In genomic region chr13:30873519-30873918, GRCh38 we compare ENCODE assay signal across 13 cellular contexts. TPM values are rescaled to one million over a fixed set of nuclear protein-coding genes. Genes with fewer than 3 reads are reported as not detected.
DNase-seq lines count a peak whose midpoint lies in the region; ATAC-seq and TF ChIP-seq lines count a peak whose summit lies in the region.
"Had no signal": no experiment of that assay in that cellular context is flagged by ENCODE, and none has a peak within 500 bp of the region (broad histone marks: within the 10 kb centered on the region; RNA-seq: fewer than 3 reads in every experiment).

No MANE protein-coding gene starts in this region.

- H3K4me1 Mint-ChIP-seq in neural crest cell, result peaks cover 69% of the 10 kb centered on the region
- peaks cover 9% of the 10 kb centered on the region for H3K4me1 Mint-ChIP-seq in T-helper 2 cell treated with Interferon-gamma antibody and Interleukin-4, amounts not matched to agents 5 μg/mL and 100 μg/mL, for 36 hours (ENCODE audit: low read depth)
- H3K4me1 Mint-ChIP-seq: activated naive CD8-positive, alpha-beta T cell treated with anti-CD3 and anti-CD28 coated beads, Interleukin-2, amount 10 ng/mL, durations not matched to agents 7 days and 5 days had no signal

- H3K27me3 ChIP-seq in SK-N-SH (ENCODE audit: insufficient read depth) (no peaks in the 10 kb centered on the region), dorsolateral prefrontal cortex (no peaks in the 10 kb centered on the region)

- no peaks in the 10 kb centered on the region for H3K9me3 ChIP-seq in SK-N-SH

- no peaks in the 10 kb centered on the region for H3K27me3 Mint-ChIP-seq in neural crest cell (ENCODE audit: low read depth)
- peaks cover 9% of the 10 kb centered on the region for H3K27me3 Mint-ChIP-seq in T-helper 2 cell treated with Interferon-gamma antibody and Interleukin-4, amounts not matched to agents 5 μg/mL and 100 μg/mL, for 36 hours (ENCODE audit: low read depth)

- intact Hi-C loops in dorsolateral prefrontal cortex (cut with DNase I), result loop anchor here in 1 of 2 donors (5.0 kb wide), 1 partner anchor 169 kb away; no protein-coding TSS in a partner anchor

- H3K4me3 ChIP-seq in SK-N-SH (ENCODE audit: low read depth in 2 of 2, low read length in 1 of 2) (no peak overlapping the region), dorsolateral prefrontal cortex (no peak overlapping the region)

- H3K9ac ChIP-seq in SK-N-SH, result peak overlapping the region; percentile 68

- no peaks in the 10 kb centered on the region for H4K20me1 ChIP-seq in SK-N-SH (ENCODE audit: insufficient read depth)

- CTCF ChIA-PET in SK-N-SH (lab: Yijun Ruan, JAX), result interaction anchor here (0.5 to 1.6 kb wide), 3 partner anchors 8 to 1574 kb away, joined by 3 to 10 read pairs (median 3); no protein-coding TSS in a partner anchor
- CTCF ChIA-PET in RWPE1 (lab: Yijun Ruan, JAX), result interaction anchor here (0.9 kb wide), 1 partner anchor 8 kb away, joined by 3 read pairs; no protein-coding TSS in a partner anchor

- no peaks in the 10 kb centered on the region for H3K36me3 ChIP-seq in SK-N-SH (replicated peaks in 1 of 2; ENCODE audit: control insufficient read depth in 1 of 2, insufficient read depth in 2 of 2, low read length in 1 of 2)

- H3K27ac Mint-ChIP-seq in neural crest cell (ENCODE audit: unreplicated experiment), result peak overlapping the region; percentile 97
- H3K27ac Mint-ChIP-seq in T-helper 2 cell treated with Interferon-gamma antibody and Interleukin-4, amounts not matched to agents 5 μg/mL and 100 μg/mL, for 36 hours, result no peak overlapping the region
- H3K27ac Mint-ChIP-seq: activated B cell treated with CpG ODN at 0.5 μM for 24 hours; activated naive CD8-positive, alpha-beta T cell treated with anti-CD3 and anti-CD28 coated beads, Interleukin-2, amount 10 ng/mL, durations not matched to agents 7 days and 5 days; stimulated activated naive CD8-positive, alpha-beta T cell treated with anti-CD3 and anti-CD28 coated beads, Interleukin-15, Interleukin-2, amounts not matched to agents 100 ng/mL and 50 ng/mL, for 24 hours had no signal

- H3K36me3 Mint-ChIP-seq in neural crest cell (ENCODE audit: low read depth), result no peaks in the 10 kb centered on the region
- H3K36me3 Mint-ChIP-seq in T-helper 2 cell treated with Interferon-gamma antibody and Interleukin-4, amounts not matched to agents 5 μg/mL and 100 μg/mL, for 36 hours (ENCODE audit: low read depth), result no peaks in the 10 kb centered on the region
- H3K36me3 Mint-ChIP-seq: activated naive CD8-positive, alpha-beta T cell treated with anti-CD3 and anti-CD28 coated beads, Interleukin-2, amount 10 ng/mL, durations not matched to agents 7 days and 5 days had no signal

- H3F3A ChIP-seq in SK-N-SH (replicated peaks; ENCODE audit: insufficient read depth), result peaks cover 26% of the 10 kb centered on the region

- DNase-seq in SK-N-SH (no peak), dorsolateral prefrontal cortex (no peak), neural crest cell (ENCODE audit: low read depth, low spot score) (peak; percentile 26), DMS153 (lab: John Stamatoyannopoulos, UW) (no peak), RWPE1 (ENCODE audit: low spot score) (no peak)
- no peak for DNase-seq in T-helper 2 cell treated with Interferon-gamma antibody and Interleukin-4, amounts not matched to agents 5 μg/mL and 100 μg/mL, for 36 hours (ENCODE audit: low spot score)
- DNase-seq: 8988T; activated B cell treated with CpG ODN at 0.5 μM for 24 hours; activated naive CD8-positive, alpha-beta T cell treated with anti-CD3 and anti-CD28 coated beads, Interleukin-2, amount 10 ng/mL, durations not matched to agents 7 days and 5 days had no signal

- TF ChIP-seq CTCF in SK-N-SH (IDR thresholded peaks at IDR 0.05) (no peak), dorsolateral prefrontal cortex (IDR thresholded peaks at IDR 0.05 in 54 of 56, conservative IDR thresholded peaks at IDR 0.05 in 2 of 56; ENCODE audit: low read depth in 1 of 56, partially characterized antibody in 56 of 56) (no peak), neural crest cell (conservative IDR thresholded peaks at IDR 0.05) (no peak), RWPE1 (conservative IDR thresholded peaks at IDR 0.05; ENCODE audit: low read depth) (no peak)

- H3K9me2 ChIP-seq in SK-N-SH, result no peaks in the 10 kb centered on the region

- no peaks in the 10 kb centered on the region for H3K79me2 ChIP-seq in SK-N-SH (ENCODE audit: insufficient read depth)

- peaks cover 24 to 45% of the 10 kb centered on the region in 2 experiments for H3K4me1 ChIP-seq in SK-N-SH (ENCODE audit: control insufficient read depth in 1 of 2, insufficient read depth in 2 of 2, low read depth in 1 of 2, low read length in 1 of 2)

- no peak for ATAC-seq in SK-N-SH treated with all-trans-retinoic acid at 6 μM for 48 hours
- no peak for ATAC-seq in GM18502 (IDR thresholded peaks at IDR 0.05; ENCODE audit: poor library complexity, unreplicated experiment)

- peak overlapping the region; percentile 61 for H3K4me3 Mint-ChIP-seq in neural crest cell
- H3K4me3 Mint-ChIP-seq in T-helper 2 cell treated with Interferon-gamma antibody and Interleukin-4, amounts not matched to agents 5 μg/mL and 100 μg/mL, for 36 hours, result no peak overlapping the region
- H3K4me3 Mint-ChIP-seq: activated B cell treated with CpG ODN at 0.5 μM for 24 hours; activated naive CD8-positive, alpha-beta T cell treated with anti-CD3 and anti-CD28 coated beads, Interleukin-2, amount 10 ng/mL, durations not matched to agents 7 days and 5 days; stimulated activated naive CD8-positive, alpha-beta T cell treated with anti-CD3 and anti-CD28 coated beads, Interleukin-15, Interleukin-2, amounts not matched to agents 100 ng/mL and 50 ng/mL, for 24 hours had no signal

- peak overlapping the region; percentile 69; the same call in 1 of the 2 replicates for H3K4me2 ChIP-seq in SK-N-SH

- H3K27ac ChIP-seq in SK-N-SH (ENCODE audit: low read depth in 2 of 2, low read length in 1 of 2) (peak overlapping the region; percentile 77 to 95), dorsolateral prefrontal cortex (peak overlapping the region in 55 of 59 donors; percentile 13 to 92 (median 68)), RWPE1 (no peak overlapping the region)

- H2AFZ ChIP-seq in SK-N-SH (ENCODE audit: low read depth), result peak overlapping the region; percentile 86

- POLR2A ChIA-PET in SK-N-SH (lab: Yijun Ruan, JAX) (no interaction called here), RWPE1 (lab: Yijun Ruan, JAX; ENCODE audit: low non-redundant PET) (no interaction called here)

- no peak for TF ChIP-seq EP300 in SK-N-SH (IDR thresholded peaks at IDR 0.05; ENCODE audit: borderline replicate concordance in 1 of 2, low read depth in 1 of 2, low read length in 1 of 2)

- H3K9me3 Mint-ChIP-seq in neural crest cell, result no peaks in the 10 kb centered on the region
- no peaks in the 10 kb centered on the region for H3K9me3 Mint-ChIP-seq in T-helper 2 cell treated with Interferon-gamma antibody and Interleukin-4, amounts not matched to agents 5 μg/mL and 100 μg/mL, for 36 hours
- H3K9me3 Mint-ChIP-seq: activated B cell treated with CpG ODN at 0.5 μM for 24 hours; activated naive CD8-positive, alpha-beta T cell treated with anti-CD3 and anti-CD28 coated beads, Interleukin-2, amount 10 ng/mL, durations not matched to agents 7 days and 5 days; stimulated activated naive CD8-positive, alpha-beta T cell treated with anti-CD3 and anti-CD28 coated beads, Interleukin-15, Interleukin-2, amounts not matched to agents 100 ng/mL and 50 ng/mL, for 24 hours had no signal

- 90% methylated on average over 5 of the region's 5 CpGs for WGBS in SK-N-SH (ENCODE audit: low lambda C conversion rate)

- no peak for TF ChIP-seq RAD21 in SK-N-SH (IDR thresholded peaks at IDR 0.05; ENCODE audit: low read length)

TF ChIP-seq in SK-N-SH, 30 proteins besides CTCF, POLR2A, EP300 and RAD21 (continues in another document):
- TF ChIP-seq, protein P1, sequence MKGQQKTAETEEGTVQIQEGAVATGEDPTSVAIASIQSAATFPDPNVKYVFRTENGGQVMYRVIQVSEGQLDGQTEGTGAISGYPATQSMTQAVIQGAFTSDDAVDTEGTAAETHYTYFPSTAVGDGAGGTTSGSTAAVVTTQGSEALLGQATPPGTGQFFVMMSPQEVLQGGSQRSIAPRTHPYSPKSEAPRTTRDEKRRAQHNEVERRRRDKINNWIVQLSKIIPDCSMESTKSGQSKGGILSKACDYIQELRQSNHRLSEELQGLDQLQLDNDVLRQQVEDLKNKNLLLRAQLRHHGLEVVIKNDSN (IDR thresholded peaks at IDR 0.05; ENCODE audit: borderline replicate concordance, low read depth), result no peak
- no peak for TF ChIP-seq FOSL2 (IDR thresholded peaks at IDR 0.05; ENCODE audit: borderline replicate concordance, low read depth)

TF ChIP-seq in SK-N-SH treated with all-trans-retinoic acid at 6 μM for 48 hours, 23 proteins besides CTCF, POLR2A, EP300 and RAD21 (continues in another document):
- no peak for TF ChIP-seq ESRRG (CRISPR knock-in tag; IDR thresholded peaks at IDR 0.05)
- no peak for TF ChIP-seq OSR1 (CRISPR knock-in tag; IDR thresholded peaks at IDR 0.05)
- no peak for TF ChIP-seq ZFP30 (CRISPR knock-in tag; IDR thresholded peaks at IDR 0.05)
- TF ChIP-seq ZC3H10 (CRISPR knock-in tag; IDR thresholded peaks at IDR 0.05), result no peak
- TF ChIP-seq TOX (CRISPR knock-in tag; IDR thresholded peaks at IDR 0.05; ENCODE audit: borderline replicate concordance), result no peak
- TF ChIP-seq PPARA (CRISPR knock-in tag; IDR thresholded peaks at IDR 0.05; ENCODE audit: borderline replicate concordance), result no peak
- TF ChIP-seq CSDC2 (CRISPR knock-in tag; IDR thresholded peaks at IDR 0.05), result no peak

RNA-seq across cellular contexts. Expression of gene MEDAG, which starts 32.6 kb away (rescaled TPM):
- polyA plus RNA-seq in SK-N-SH (2012; rRNA removed), result 0.03 TPM in 1 of 2 replicates, not detected in the other
- polyA plus RNA-seq in SK-N-SH (2012; cell fraction: cytosol; rRNA removed), result 0.01 and 0.03 TPM in 2 replicates
- not detected in 2 replicates for polyA plus RNA-seq in SK-N-SH (2012; cell fraction: nucleus; rRNA removed)
- total RNA-seq in dorsolateral prefrontal cortex, result 1 to 10 TPM in 54 of 120 experiments, under 1 TPM in 64, not detected in 2; 0.19 to 6.8 (median 0.87) TPM
- total RNA-seq in neural crest cell, result not detected in 2 replicates
- total RNA-seq: activated B cell treated with CpG ODN at 0.5 μM for 24 hours; activated naive CD8-positive, alpha-beta T cell treated with anti-CD3 and anti-CD28 coated beads, Interleukin-2, amount 10 ng/mL, durations not matched to agents 7 days and 5 days had no signal

RNA-seq across cellular contexts. Expression of gene TEX26, which starts 58.9 kb away (rescaled TPM):
- polyA plus RNA-seq in SK-N-SH (2012; rRNA removed), result not detected in 2 replicates
- not detected in 2 replicates for polyA plus RNA-seq in SK-N-SH (2012; cell fraction: cytosol; rRNA removed)
- not detected in 2 replicates for polyA plus RNA-seq in SK-N-SH (2012; cell fraction: nucleus; rRNA removed)
- total RNA-seq in dorsolateral prefrontal cortex (1 to 10 TPM in 92 of 120 experiments, under 1 TPM in 25, not detected in 3; 0.46 to 4.7 (median 1.6) TPM), neural crest cell (not detected in 2 replicates)
- total RNA-seq: activated B cell treated with CpG ODN at 0.5 μM for 24 hours; activated naive CD8-positive, alpha-beta T cell treated with anti-CD3 and anti-CD28 coated beads, Interleukin-2, amount 10 ng/mL, durations not matched to agents 7 days and 5 days; renal cortical epithelial cell had no signal
